15 cellular contexts compared by ENCODE assay signal in genomic region chrX:106378616-106379015, GRCh38.
A peak's percentile ranks its signal among the peaks of the same experiment; 100 is the strongest.
DNase-seq lines count a peak whose midpoint lies in the region; ATAC-seq, FAIRE-seq and TF ChIP-seq lines count a peak whose summit lies in the region.
"Had no signal": no experiment of that assay in that cellular context is flagged by ENCODE, and none has a peak within 500 bp of the region (broad histone marks: within the 10 kb centered on the region; RNA-seq: fewer than 3 reads in every experiment).

No MANE protein-coding gene starts in this region.

- intact Hi-C loops in lower lobe of right lung (cut with DNase I), result no loop called here

- ATAC-seq in GM18499 (IDR thresholded peaks at IDR 0.05; ENCODE audit: insufficient read depth, unreplicated experiment), result peak; percentile 83
- peak; percentile 72 for ATAC-seq in HG03354 (IDR thresholded peaks at IDR 0.05; ENCODE audit: poor library complexity, severe bottlenecking, unreplicated experiment)
- no peak for ATAC-seq in central memory CD8-positive, alpha-beta T cell (replicated peaks; ENCODE audit: extremely low read depth, poor library complexity, severe bottlenecking)
- ATAC-seq in HG03521 (IDR thresholded peaks at IDR 0.05; ENCODE audit: unreplicated experiment), result no peak
- ATAC-seq in lower lobe of right lung, result no peak
- ATAC-seq: heart right ventricle, K562, left lung had no signal

- H3K27me3 Mint-ChIP-seq in central memory CD8-positive, alpha-beta T cell, result no peaks in the 10 kb centered on the region
- no peaks in the 10 kb centered on the region for H3K27me3 Mint-ChIP-seq in endodermal cell (ENCODE audit: insufficient read depth)

- DNase-seq in GM19239 (ENCODE audit: insufficient read length, low spot score), result no peak
- no peak for DNase-seq in central memory CD8-positive, alpha-beta T cell (ENCODE audit: low spot score in 2 of 2)
- no peak for DNase-seq in endodermal cell
- DNase-seq in lower lobe of right lung, result no peak
- DNase-seq: heart right ventricle; left lung; NCI-H345; stimulated activated CD4-positive, alpha-beta T cell treated with anti-CD3 and anti-CD28 coated beads, Interleukin-12 subunit alpha, Interleukin-12 subunit beta, amount 100 ng/mL, for 4 hours; tibial artery had no signal

- H3K27me3 ChIP-seq in endodermal cell (ENCODE audit: control insufficient read depth, insufficient read depth, low read length, poor library complexity, severe bottlenecking) (no peaks in the 10 kb centered on the region), lower lobe of right lung (ENCODE audit: low read depth) (no peaks in the 10 kb centered on the region)
- H3K27me3 ChIP-seq: left lung, tibial artery had no signal

- H3K36me3 Mint-ChIP-seq in central memory CD8-positive, alpha-beta T cell (ENCODE audit: insufficient read depth), result no peaks in the 10 kb centered on the region
- no peaks in the 10 kb centered on the region for H3K36me3 Mint-ChIP-seq in endodermal cell (ENCODE audit: low read depth)
- H3K36me3 Mint-ChIP-seq: brain had no signal

- no peak overlapping the region for H3K27ac Mint-ChIP-seq in central memory CD8-positive, alpha-beta T cell (ENCODE audit: low read depth)
- no peak overlapping the region for H3K27ac Mint-ChIP-seq in endodermal cell
- H3K27ac Mint-ChIP-seq: brain had no signal

- H3K4me3 ChIP-seq in endodermal cell (ENCODE audit: low read length) (no peak overlapping the region), lower lobe of right lung (no peak overlapping the region)
- H3K4me3 ChIP-seq: heart right ventricle, K562, left lung, tibial artery had no signal

- WGBS in endodermal cell (ENCODE audit: insufficient coverage in 1 of 2, insufficient read length in 1 of 2), 2 experiments, result 90% methylated on average over 1 of the region's 1 CpG; no CpG with 5 or more reads in 1 of the 2 experiments

- peaks cover 6% of the 10 kb centered on the region for H3K4me1 Mint-ChIP-seq in central memory CD8-positive, alpha-beta T cell
- H3K4me1 Mint-ChIP-seq in endodermal cell, result no peaks in the 10 kb centered on the region
- H3K4me1 Mint-ChIP-seq: brain had no signal

- H3K36me3 ChIP-seq in endodermal cell (ENCODE audit: control insufficient read depth, insufficient read depth, low read length) (no peaks in the 10 kb centered on the region), lower lobe of right lung (no peaks in the 10 kb centered on the region)
- H3K36me3 ChIP-seq: heart right ventricle, left lung, tibial artery had no signal

- no peaks in the 10 kb centered on the region for H3K9me3 Mint-ChIP-seq in central memory CD8-positive, alpha-beta T cell
- H3K9me3 Mint-ChIP-seq in endodermal cell, result peaks cover 79% of the 10 kb centered on the region

- no peak overlapping the region for H3K9ac ChIP-seq in endodermal cell (ENCODE audit: extremely low read depth, low read length, poor library complexity, severe bottlenecking)

- FAIRE-seq in GM19239 (lab: Jason Lieb, UNC), result peak; percentile 33
- FAIRE-seq: endothelial cell of umbilical vein, K562 had no signal

- TF ChIP-seq CTCF in endodermal cell (conservative IDR thresholded peaks at IDR 0.05) (no peak), lower lobe of right lung (IDR thresholded peaks at IDR 0.05) (no peak)

- H3K27ac ChIP-seq in endodermal cell (ENCODE audit: low read depth, low read length) (no peak overlapping the region), lower lobe of right lung (no peak overlapping the region)
- H3K27ac ChIP-seq: heart right ventricle, left lung, tibial artery had no signal

- H3K4me3 Mint-ChIP-seq in central memory CD8-positive, alpha-beta T cell, result peak overlapping the region; percentile 44
- H3K4me3 Mint-ChIP-seq in endodermal cell, result no peak overlapping the region
- H3K4me3 Mint-ChIP-seq: brain had no signal

- H3K4me1 ChIP-seq in endodermal cell (ENCODE audit: control insufficient read depth, insufficient read depth, low read length) (no peaks in the 10 kb centered on the region), lower lobe of right lung (no peaks in the 10 kb centered on the region)
- H3K4me1 ChIP-seq: heart right ventricle, left lung, tibial artery had no signal

- peaks cover 6% of the 10 kb centered on the region for H3K9me3 ChIP-seq in endodermal cell (ENCODE audit: control insufficient read depth, low read length)
- no peaks in the 10 kb centered on the region for H3K9me3 ChIP-seq in lower lobe of right lung
- H3K9me3 ChIP-seq: left lung had no signal

Comparison
In these comparisons a context has a peak if more than half of its experiments do, and no peak if none do; other contexts are left out.
1. ATAC-seq: peak in GM18499 (single experiment) and HG03354 (single experiment); none in central memory CD8-positive, alpha-beta T cell (single experiment), HG03521 (single experiment) and lower lobe of right lung (0 of 2).